ENCODE assay signal across 1 cellular context in genomic region chr7:93146036-93146435, GRCh38.
TF ChIP-seq lines count a peak whose summit lies in the region.

No MANE protein-coding gene starts in this region.

TF ChIP-seq in GM23338, 12 proteins besides CTCF, POLR2A, EP300 and RAD21 (continued from another document):
- TF ChIP-seq REST (IDR thresholded peaks at IDR 0.05; ENCODE audit: unreplicated experiment), result no peak
- TF ChIP-seq, protein P1, sequence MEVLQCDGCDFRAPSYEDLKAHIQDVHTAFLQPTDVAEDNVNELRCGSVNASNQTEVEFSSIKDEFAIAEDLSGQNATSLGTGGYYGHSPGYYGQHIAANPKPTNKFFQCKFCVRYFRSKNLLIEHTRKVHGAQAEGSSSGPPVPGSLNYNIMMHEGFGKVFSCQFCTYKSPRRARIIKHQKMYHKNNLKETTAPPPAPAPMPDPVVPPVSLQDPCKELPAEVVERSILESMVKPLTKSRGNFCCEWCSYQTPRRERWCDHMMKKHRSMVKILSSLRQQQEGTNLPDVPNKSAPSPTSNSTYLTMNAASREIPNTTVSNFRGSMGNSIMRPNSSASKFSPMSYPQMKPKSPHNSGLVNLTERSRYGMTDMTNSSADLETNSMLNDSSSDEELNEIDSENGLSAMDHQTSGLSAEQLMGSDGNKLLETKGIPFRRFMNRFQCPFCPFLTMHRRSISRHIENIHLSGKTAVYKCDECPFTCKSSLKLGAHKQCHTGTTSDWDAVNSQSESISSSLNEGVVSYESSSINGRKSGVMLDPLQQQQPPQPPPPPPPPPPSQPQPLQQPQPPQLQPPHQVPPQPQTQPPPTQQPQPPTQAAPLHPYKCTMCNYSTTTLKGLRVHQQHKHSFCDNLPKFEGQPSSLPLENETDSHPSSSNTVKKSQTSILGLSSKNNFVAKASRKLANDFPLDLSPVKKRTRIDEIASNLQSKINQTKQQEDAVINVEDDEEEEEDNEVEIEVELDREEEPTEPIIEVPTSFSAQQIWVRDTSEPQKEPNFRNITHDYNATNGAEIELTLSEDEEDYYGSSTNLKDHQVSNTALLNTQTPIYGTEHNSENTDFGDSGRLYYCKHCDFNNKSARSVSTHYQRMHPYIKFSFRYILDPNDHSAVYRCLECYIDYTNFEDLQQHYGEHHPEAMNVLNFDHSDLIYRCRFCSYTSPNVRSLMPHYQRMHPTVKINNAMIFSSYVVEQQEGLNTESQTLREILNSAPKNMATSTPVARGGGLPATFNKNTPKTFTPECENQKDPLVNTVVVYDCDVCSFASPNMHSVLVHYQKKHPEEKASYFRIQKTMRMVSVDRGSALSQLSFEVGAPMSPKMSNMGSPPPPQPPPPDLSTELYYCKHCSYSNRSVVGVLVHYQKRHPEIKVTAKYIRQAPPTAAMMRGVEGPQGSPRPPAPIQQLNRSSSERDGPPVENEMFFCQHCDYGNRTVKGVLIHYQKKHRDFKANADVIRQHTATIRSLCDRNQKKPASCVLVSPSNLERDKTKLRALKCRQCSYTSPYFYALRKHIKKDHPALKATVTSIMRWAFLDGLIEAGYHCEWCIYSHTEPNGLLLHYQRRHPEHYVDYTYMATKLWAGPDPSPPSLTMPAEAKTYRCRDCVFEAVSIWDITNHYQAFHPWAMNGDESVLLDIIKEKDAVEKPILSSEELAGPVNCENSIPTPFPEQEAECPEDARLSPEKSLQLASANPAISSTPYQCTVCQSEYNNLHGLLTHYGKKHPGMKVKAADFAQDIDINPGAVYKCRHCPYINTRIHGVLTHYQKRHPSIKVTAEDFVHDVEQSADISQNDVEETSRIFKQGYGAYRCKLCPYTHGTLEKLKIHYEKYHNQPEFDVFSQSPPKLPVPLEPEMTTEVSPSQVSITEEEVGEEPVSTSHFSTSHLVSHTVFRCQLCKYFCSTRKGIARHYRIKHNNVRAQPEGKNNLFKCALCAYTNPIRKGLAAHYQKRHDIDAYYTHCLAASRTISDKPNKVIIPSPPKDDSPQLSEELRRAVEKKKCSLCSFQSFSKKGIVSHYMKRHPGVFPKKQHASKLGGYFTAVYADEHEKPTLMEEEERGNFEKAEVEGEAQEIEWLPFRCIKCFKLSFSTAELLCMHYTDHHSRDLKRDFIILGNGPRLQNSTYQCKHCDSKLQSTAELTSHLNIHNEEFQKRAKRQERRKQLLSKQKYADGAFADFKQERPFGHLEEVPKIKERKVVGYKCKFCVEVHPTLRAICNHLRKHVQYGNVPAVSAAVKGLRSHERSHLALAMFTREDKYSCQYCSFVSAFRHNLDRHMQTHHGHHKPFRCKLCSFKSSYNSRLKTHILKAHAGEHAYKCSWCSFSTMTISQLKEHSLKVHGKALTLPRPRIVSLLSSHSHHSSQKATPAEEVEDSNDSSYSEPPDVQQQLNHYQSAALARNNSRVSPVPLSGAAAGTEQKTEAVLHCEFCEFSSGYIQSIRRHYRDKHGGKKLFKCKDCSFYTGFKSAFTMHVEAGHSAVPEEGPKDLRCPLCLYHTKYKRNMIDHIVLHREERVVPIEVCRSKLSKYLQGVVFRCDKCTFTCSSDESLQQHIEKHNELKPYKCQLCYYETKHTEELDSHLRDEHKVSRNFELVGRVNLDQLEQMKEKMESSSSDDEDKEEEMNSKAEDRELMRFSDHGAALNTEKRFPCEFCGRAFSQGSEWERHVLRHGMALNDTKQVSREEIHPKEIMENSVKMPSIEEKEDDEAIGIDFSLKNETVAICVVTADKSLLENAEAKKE (CRISPR knock-in tag; IDR thresholded peaks at IDR 0.05), result no peak
- no peak for TF ChIP-seq EZH2phosphoT487 (IDR thresholded peaks at IDR 0.05; ENCODE audit: unreplicated experiment)
